Comparison of ENCODE assay signal across 21 cellular contexts in the genomic region with DNA sequence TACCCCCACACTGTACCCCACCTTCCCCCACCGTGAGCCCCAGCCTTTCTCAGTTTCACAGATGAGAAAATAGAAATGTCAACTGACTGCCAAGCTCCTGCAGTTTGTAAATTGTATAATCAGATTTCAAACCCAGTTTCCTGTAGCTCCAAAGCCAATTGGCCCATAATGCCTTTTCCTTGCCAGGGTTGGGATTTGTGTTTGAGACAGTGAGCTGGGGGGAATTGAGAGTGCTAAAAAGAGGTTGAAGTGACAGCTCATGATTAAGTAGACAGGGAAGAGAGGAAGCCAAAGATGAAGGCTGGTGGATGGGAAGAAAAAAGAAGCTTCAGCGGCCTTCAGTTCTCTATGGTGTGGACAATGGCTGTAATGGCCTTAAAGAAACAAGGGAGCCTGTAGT. TPM values are rescaled to one million over a fixed set of nuclear protein-coding genes. Genes with fewer than 3 reads are reported as not detected.
DNase-seq lines count a peak whose midpoint lies in the region; ATAC-seq and TF ChIP-seq lines count a peak whose summit lies in the region.
"Had no signal": no experiment of that assay in that cellular context is flagged by ENCODE, and none has a peak within 500 bp of the region (broad histone marks: within the 10 kb centered on the region; RNA-seq: fewer than 3 reads in every experiment).

No MANE protein-coding gene starts in this region.

- H3K27ac Mint-ChIP-seq in HFFc6 (peak overlapping the region; percentile 58; the same call in 1 of the 2 replicates), brain (peak overlapping the region in 4 of 5 experiments; percentile 27 to 81 (median 44))
- H3K27ac Mint-ChIP-seq: H9 had no signal

- intact Hi-C loops in body of pancreas (cut with DNase I), result no loop called here

- H3K79me2 ChIP-seq in osteoblast (ENCODE audit: insufficient read depth, low read length), result peaks cover 14% of the 10 kb centered on the region

- H3K27me3 Mint-ChIP-seq in HFFc6 (ENCODE audit: insufficient read depth) (no peaks in the 10 kb centered on the region), brain (peaks cover 71% of the 10 kb centered on the region)

- H3K27ac ChIP-seq in osteoblast (ENCODE audit: low read depth, low read length) (peak overlapping the region; percentile 67), body of pancreas (no peak overlapping the region)
- H3K27ac ChIP-seq: C4-2B, HL-60, Peyer's patch had no signal

- no peaks in the 10 kb centered on the region for H3K9me3 Mint-ChIP-seq in HFFc6
- no peaks in the 10 kb centered on the region for H3K9me3 Mint-ChIP-seq in brain
- H3K9me3 Mint-ChIP-seq: H9 had no signal

- TF ChIP-seq CTCF in HFFc6 (IDR thresholded peaks at IDR 0.05) (no peak), brain (conservative IDR thresholded peaks at IDR 0.05) (no peak), osteoblast (IDR thresholded peaks at IDR 0.05; ENCODE audit: extremely low read depth, low read depth, low read length) (no peak), body of pancreas (IDR thresholded peaks at IDR 0.05) (no peak)

- H3K4me2 ChIP-seq in osteoblast (ENCODE audit: insufficient read depth, low read length), result no peak overlapping the region

- H3K36me3 ChIP-seq in osteoblast (ENCODE audit: insufficient read depth, low read length) (no peaks in the 10 kb centered on the region), body of pancreas (replicated peaks in 1 of 2; ENCODE audit: insufficient read depth in 1 of 2, low read depth in 2 of 2) (no peaks in the 10 kb centered on the region)
- H3K36me3 ChIP-seq: Peyer's patch had no signal

- no peak overlapping the region for H3K4me3 ChIP-seq in osteoblast (ENCODE audit: insufficient read depth, low read length)
- H3K4me3 ChIP-seq in body of pancreas, result no peak overlapping the region
- H3K4me3 ChIP-seq: Peyer's patch had no signal

- no peaks in the 10 kb centered on the region for H3K27me3 ChIP-seq in osteoblast (ENCODE audit: insufficient read depth, low read length)
- H3K27me3 ChIP-seq in body of pancreas, result no peaks in the 10 kb centered on the region
- H3K27me3 ChIP-seq: Peyer's patch had no signal

- no peak overlapping the region for H2AFZ ChIP-seq in osteoblast (ENCODE audit: low read length)

- ATAC-seq in GM21717 (IDR thresholded peaks at IDR 0.05; ENCODE audit: unreplicated experiment), result no peak
- ATAC-seq in body of pancreas, result no peak
- ATAC-seq in GM21423 (IDR thresholded peaks at IDR 0.05; ENCODE audit: unreplicated experiment), result no peak
- ATAC-seq: HepG2 had no signal

- H3K9me3 ChIP-seq in osteoblast (ENCODE audit: low read depth, low read length) (no peaks in the 10 kb centered on the region), body of pancreas (no peaks in the 10 kb centered on the region)
- H3K9me3 ChIP-seq: Peyer's patch had no signal

- peaks cover 4% of the 10 kb centered on the region; the same call in 1 of the 2 replicates for H3K36me3 Mint-ChIP-seq in HFFc6 (ENCODE audit: low read depth)
- peaks cover 5% of the 10 kb centered on the region for H3K36me3 Mint-ChIP-seq in brain

- peaks cover 56% of the 10 kb centered on the region for H3K4me1 Mint-ChIP-seq in HFFc6 (ENCODE audit: low read depth)
- H3K4me1 Mint-ChIP-seq in brain, result peaks cover 28% of the 10 kb centered on the region

- peaks cover 16% of the 10 kb centered on the region for H3K4me1 ChIP-seq in osteoblast (ENCODE audit: insufficient read depth, low read length)
- no peaks in the 10 kb centered on the region for H3K4me1 ChIP-seq in body of pancreas
- H3K4me1 ChIP-seq: Peyer's patch had no signal

- H3K4me3 Mint-ChIP-seq in HFFc6, result no peak overlapping the region
- H3K4me3 Mint-ChIP-seq in brain, result peak overlapping the region in 2 of 5 experiments; percentile 10 to 60
- H3K4me3 Mint-ChIP-seq: H9 had no signal

- no peaks in the 10 kb centered on the region for H4K20me1 ChIP-seq in osteoblast (ENCODE audit: insufficient read depth, low read length)

- DNase-seq in HFFc6 (no peak), NCI-H82 (lab: John Stamatoyannopoulos, UW) (peak; percentile 90), osteoblast (ENCODE audit: insufficient read length, low spot score, missing footprints) (no peak), body of pancreas (no peak), cortex of kidney (lab: John Stamatoyannopoulos, UW) (no peak)
- DNase-seq: GDM1, H9, KG1, NCI-H1694, NCI-H2081, NCI-H2171, NCI-H345, NCI-H526, Peyer's patch had no signal

- no peak for TF ChIP-seq POLR2A in body of pancreas (IDR thresholded peaks at IDR 0.05)

- WGBS in body of pancreas, 2 donors, result 59 to 73% methylated on average over 2 of the region's 2 CpGs

RNA-seq across cellular contexts. Expression of a gene that starts 10.7 kb away (rescaled TPM):
- total RNA-seq in HFFc6 (2021; fragmentation: NEBNext Ultra II Directional; extraction: Animal tissue kit (Norgen Biotek cat#: 25700)), result 1 to 10 TPM; 2.4 to 7.5 (median 3.3) TPM
- polyA plus RNA-seq in brain (ENCODE audit: insufficient read depth, low read depth, low replicate concordance), result 3.6 TPM
- total RNA-seq in osteoblast (5.4 and 5.9 TPM in 2 replicates), body of pancreas (1 to 10 TPM in 1 of 2 donors, under 1 TPM in 1; 0.26 to 2.0 TPM)
- total RNA-seq: HT-29 had no signal
